8 cellular contexts compared by ENCODE assay signal in genomic region chr5:34655354-34655991, GRCh38. TPM values are rescaled to one million over a fixed set of nuclear protein-coding genes. Genes with fewer than 3 reads are reported as not detected.
DNase-seq lines count a peak whose midpoint lies in the region; ATAC-seq and TF ChIP-seq lines count a peak whose summit lies in the region.

No MANE protein-coding gene starts in this region.

- H3K36me3 Mint-ChIP-seq in CD8-positive, alpha-beta T cell = peaks cover 4% of the 10 kb centered on the region
- peaks cover 2% of the 10 kb centered on the region for H3K36me3 Mint-ChIP-seq in T-helper 1 cell treated with Interleukin-12 subunit alpha and Interleukin-12 subunit beta and Interleukin-4 antibody, amounts not matched to agents 30 μg/mL and 1 μg/mL, for 36 hours (ENCODE audit: low read depth)
- H3K36me3 Mint-ChIP-seq in immature natural killer cell = no peaks in the 10 kb centered on the region

- intact Hi-C loops in CD8-positive, alpha-beta T cell (cut with DNase I, micrococcal nuclease) = no loop called here
- intact Hi-C loops in gastrocnemius medialis (cut with DNase I; ENCODE audit: low total_unique reads) = loop anchor here (5.0 to 10.0 kb wide), 2 partner anchors 182 to 269 kb away; partner anchors contain the start of genes DNAJC21 and TTC23L

- H3K4me1 Mint-ChIP-seq in CD8-positive, alpha-beta T cell (ENCODE audit: low read depth) = peaks cover 22% of the 10 kb centered on the region
- H3K4me1 Mint-ChIP-seq in T-helper 1 cell treated with Interleukin-12 subunit alpha and Interleukin-12 subunit beta and Interleukin-4 antibody, amounts not matched to agents 30 μg/mL and 1 μg/mL, for 36 hours (ENCODE audit: low read depth) = peaks cover 13% of the 10 kb centered on the region
- H3K4me1 Mint-ChIP-seq in immature natural killer cell = peaks cover 19 to 28% of the 10 kb centered on the region in 2 donors

- no peak for TF ChIP-seq POLR2A in gastrocnemius medialis (IDR thresholded peaks at IDR 0.05)

- no peaks in the 10 kb centered on the region for H3K36me3 ChIP-seq in CD8-positive, alpha-beta T cell (ENCODE audit: insufficient read depth, low read length)
- H3K36me3 ChIP-seq in gastrocnemius medialis = no peaks in the 10 kb centered on the region

- in situ Hi-C loops in gastrocnemius medialis (cut with MboI; ENCODE audit: low sequenced_read_pairs in 4 of 4) = no loop called here

- no peak for TF ChIP-seq CTCF in CD8-positive, alpha-beta T cell (IDR thresholded peaks at IDR 0.05)
- TF ChIP-seq CTCF in gastrocnemius medialis (IDR thresholded peaks at IDR 0.05 in 4 of 5, conservative IDR thresholded peaks at IDR 0.05 in 1 of 5) = no peak

- CTCF ChIA-PET in CD8-positive, alpha-beta T cell (lab: Charles Lee) = no interaction called here

- H3K27me3 ChIP-seq in CD8-positive, alpha-beta T cell (ENCODE audit: insufficient read depth, low read length) = peaks cover 10% of the 10 kb centered on the region
- peaks cover 6 to 21% (median 15%) of the 10 kb centered on the region in 3 donors for H3K27me3 ChIP-seq in gastrocnemius medialis

- peak; percentile 54 for ATAC-seq in CD8-positive, alpha-beta T cell
- ATAC-seq in gastrocnemius medialis (peak; percentile 72 to 75), GM21723 (IDR thresholded peaks at IDR 0.05; ENCODE audit: unreplicated experiment) (no peak)

- DNase-seq in CD8-positive, alpha-beta T cell = peak in 1 of 7 experiments; percentile 6
- DNase-seq in HK-2 (ENCODE audit: unreplicated experiment) (peak; percentile 46), cerebellar cortex (ENCODE audit: low spot score) (peak; percentile 81), immature natural killer cell (peak in 2 of 3 donors; percentile 27 to 30), gastrocnemius medialis (peak in 1 of 2 donors; percentile 9)
- DNase-seq in stimulated activated naive CD4-positive, alpha-beta T cell treated with Interleukin-2 at 50 U/mL for 16 hours (lab: John Stamatoyannopoulos, UW) = no peak

- peak overlapping the region; percentile 88 for H3K4me3 Mint-ChIP-seq in CD8-positive, alpha-beta T cell
- H3K4me3 Mint-ChIP-seq in T-helper 1 cell treated with Interleukin-12 subunit alpha and Interleukin-12 subunit beta and Interleukin-4 antibody, amounts not matched to agents 30 μg/mL and 1 μg/mL, for 36 hours = peak overlapping the region; percentile 84
- peak overlapping the region; percentile 91 to 97 (median 93) for H3K4me3 Mint-ChIP-seq in immature natural killer cell

- POLR2A ChIA-PET in CD8-positive, alpha-beta T cell (lab: Charles Lee) = no interaction called here

- H3K4me1 ChIP-seq in CD8-positive, alpha-beta T cell (ENCODE audit: insufficient read depth, low read length) = peaks cover 15% of the 10 kb centered on the region
- H3K4me1 ChIP-seq in gastrocnemius medialis = peaks cover 11 to 12% of the 10 kb centered on the region in 2 donors

- no peaks in the 10 kb centered on the region for H3K9me3 Mint-ChIP-seq in CD8-positive, alpha-beta T cell
- H3K9me3 Mint-ChIP-seq in T-helper 1 cell treated with Interleukin-12 subunit alpha and Interleukin-12 subunit beta and Interleukin-4 antibody, amounts not matched to agents 30 μg/mL and 1 μg/mL, for 36 hours = no peaks in the 10 kb centered on the region
- H3K9me3 Mint-ChIP-seq in immature natural killer cell = no peaks in the 10 kb centered on the region

- H3K9me3 ChIP-seq in CD8-positive, alpha-beta T cell (ENCODE audit: low read length) = no peaks in the 10 kb centered on the region
- H3K9me3 ChIP-seq in gastrocnemius medialis = no peaks in the 10 kb centered on the region

- H3K4me3 ChIP-seq in CD8-positive, alpha-beta T cell (ENCODE audit: low read depth, low read length) = peak overlapping the region; percentile 43
- peak overlapping the region; percentile 62 to 77 (median 66) for H3K4me3 ChIP-seq in gastrocnemius medialis

- H3K27ac Mint-ChIP-seq in CD8-positive, alpha-beta T cell = peak overlapping the region; percentile 45
- no peak overlapping the region for H3K27ac Mint-ChIP-seq in T-helper 1 cell treated with Interleukin-12 subunit alpha and Interleukin-12 subunit beta and Interleukin-4 antibody, amounts not matched to agents 30 μg/mL and 1 μg/mL, for 36 hours
- peak overlapping the region in 4 of 6 donors; percentile 43 to 92 (median 86) for H3K27ac Mint-ChIP-seq in immature natural killer cell

- H3K27me3 Mint-ChIP-seq in CD8-positive, alpha-beta T cell (ENCODE audit: low read depth) = peaks cover 35% of the 10 kb centered on the region
- H3K27me3 Mint-ChIP-seq in T-helper 1 cell treated with Interleukin-12 subunit alpha and Interleukin-12 subunit beta and Interleukin-4 antibody, amounts not matched to agents 30 μg/mL and 1 μg/mL, for 36 hours (ENCODE audit: low read depth) = peaks cover 55% of the 10 kb centered on the region
- peaks cover 2 to 30% (median 13%) of the 10 kb centered on the region in 3 donors for H3K27me3 Mint-ChIP-seq in immature natural killer cell (ENCODE audit: low read depth in 3 of 3)

- H3K27ac ChIP-seq in CD8-positive, alpha-beta T cell (ENCODE audit: low read depth, low read length) = no peak overlapping the region
- peak overlapping the region; percentile 63 to 75 (median 73) for H3K27ac ChIP-seq in gastrocnemius medialis

RNA-seq across cellular contexts. Expression of gene RAI14, which starts 0.7 kb away (rescaled TPM):
- not detected for total RNA-seq in CD8-positive, alpha-beta T cell
- polyA plus RNA-seq in immature natural killer cell = 1 to 10 TPM in 1 of 3 donors, under 1 TPM in 1, not detected in 1; 0.97 to 6.6 TPM
- total RNA-seq in gastrocnemius medialis = 1 to 10 TPM; 1.1 to 3.6 (median 1.7) TPM
